Comparison of ENCODE assay signal across 26 cellular contexts in the genomic region with DNA sequence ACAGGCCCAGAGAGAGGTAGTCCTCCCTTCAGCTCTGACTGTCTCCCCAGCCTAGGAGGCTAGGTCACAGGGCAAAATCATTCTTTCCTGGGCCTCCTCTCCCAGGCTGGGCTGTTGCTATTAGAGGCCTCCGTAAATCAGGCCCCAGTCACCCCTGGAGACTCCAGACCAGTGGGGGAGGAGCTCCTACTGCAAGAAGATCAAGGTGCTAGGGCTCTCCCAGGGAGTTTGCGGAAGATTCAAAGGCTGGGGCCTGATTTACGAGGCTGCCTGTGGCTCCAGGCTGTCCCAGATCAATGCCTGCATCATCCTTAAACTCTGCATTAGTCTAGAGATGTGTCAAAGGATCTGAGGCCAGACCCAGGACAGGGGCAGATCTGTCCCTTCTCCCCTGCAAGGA.
"Had no signal": no experiment of that assay in that cellular context is flagged by ENCODE, and none has a peak within 500 bp of the region (broad histone marks: within the 10 kb centered on the region; RNA-seq: fewer than 3 reads in every experiment).

No MANE protein-coding gene starts in this region.

- H3K9me3 ChIP-seq: neutrophil, pancreas had no signal

- DNase-seq: activated B cell treated with CpG ODN at 0.5 μM for 24 hours; activated CD4-positive, alpha-beta T cell treated with anti-CD3 and anti-CD28 coated beads for 36 hours; activated CD4-positive, alpha-beta T cell treated with anti-CD3 and anti-CD28 coated beads, Interleukin-2, amount 50 U/mL, for 4 hours; activated CD8-positive, alpha-beta memory T cell treated with anti-CD3 and anti-CD28 coated beads for 24 hours; activated CD8-positive, alpha-beta memory T cell treated with anti-CD3 and anti-CD28 coated beads, Interleukin-2, amount 50 U/mL, for 4 hours; activated T-cell treated with anti-CD3 and anti-CD28 coated beads, Interleukin-2, amount 50 U/mL, for 24 hours; amniotic stem cell; cortex of kidney; erythroblast; foreskin keratinocyte; left lung; midbrain; natural killer cell; pancreas; right cardiac atrium; stimulated activated CD4-positive, alpha-beta T cell treated with anti-CD3 and anti-CD28 coated beads, Interleukin-2, amount 100 ng/mL, for 24 hours; stomach; T1000 had no signal

- H3K27ac ChIP-seq: foreskin keratinocyte, left lung, neutrophil, pancreas, skin epidermis, stomach, suprapubic skin, tibial nerve had no signal

- H3K4me3 Mint-ChIP-seq: activated B cell treated with CpG ODN at 0.5 μM for 24 hours; activated CD4-positive, alpha-beta T cell treated with anti-CD3 and anti-CD28 coated beads for 36 hours; activated naive CD8-positive, alpha-beta T cell; activated T-cell treated with anti-CD3 and anti-CD28 coated beads, Interleukin-2, amount 50 U/mL, for 24 hours; activated T-helper 17 cell treated with anti-CD3 and anti-CD28 coated beads, Interleukin-2, amount 50 U/mL, for 72 hours; natural killer cell; stimulated activated memory B cell treated with anti-CD40 and anti-IgM and Interleukin-4, amounts not matched to agents 10 μg/mL and 1 μg/mL and 100 μg/mL, for 72 hours had no signal

- H3K4me1 Mint-ChIP-seq: activated B cell treated with CpG ODN at 0.5 μM for 24 hours; activated CD4-positive, alpha-beta T cell treated with anti-CD3 and anti-CD28 coated beads for 36 hours; activated T-helper 17 cell treated with anti-CD3 and anti-CD28 coated beads, Interleukin-2, amount 50 U/mL, for 72 hours; natural killer cell; stimulated activated memory B cell treated with anti-CD40 and anti-IgM and Interleukin-4, amounts not matched to agents 10 μg/mL and 1 μg/mL and 100 μg/mL, for 72 hours had no signal

- H3K36me3 Mint-ChIP-seq: activated naive CD8-positive, alpha-beta T cell; natural killer cell; stimulated activated memory B cell treated with anti-CD40 and anti-IgM and Interleukin-4, amounts not matched to agents 10 μg/mL and 1 μg/mL and 100 μg/mL, for 72 hours had no signal

- H3K4me3 ChIP-seq: left lung, lung, pancreas, skin epidermis, stomach, suprapubic skin, tibial nerve had no signal

- H3K27me3 ChIP-seq: foreskin keratinocyte, left lung, pancreas, stomach, suprapubic skin, tibial nerve had no signal

- H3K36me3 ChIP-seq: left lung, neutrophil, pancreas, stomach, suprapubic skin, tibial nerve had no signal

- H3K9me3 Mint-ChIP-seq: activated T-cell treated with anti-CD3 and anti-CD28 coated beads, Interleukin-2, amount 50 U/mL, for 24 hours; activated T-helper 17 cell treated with anti-CD3 and anti-CD28 coated beads, Interleukin-2, amount 50 U/mL, for 72 hours; natural killer cell had no signal

- ATAC-seq: activated CD4-positive, alpha-beta T cell treated with anti-CD3 and anti-CD28 coated beads for 36 hours; activated T-helper 17 cell treated with anti-CD3 and anti-CD28 coated beads, Interleukin-2, amount 50 U/mL, for 72 hours; foreskin keratinocyte; left lung; natural killer cell; pancreas; right cardiac atrium; stimulated activated memory B cell treated with anti-CD40 and anti-IgM and Interleukin-4, amounts not matched to agents 10 μg/mL and 1 μg/mL and 100 μg/mL, for 72 hours had no signal

- H3K27ac Mint-ChIP-seq: activated B cell treated with CpG ODN at 0.5 μM for 24 hours; activated CD4-positive, alpha-beta T cell treated with anti-CD3 and anti-CD28 coated beads for 36 hours; activated naive CD8-positive, alpha-beta T cell; activated T-cell treated with anti-CD3 and anti-CD28 coated beads, Interleukin-2, amount 50 U/mL, for 24 hours; activated T-helper 17 cell treated with anti-CD3 and anti-CD28 coated beads, Interleukin-2, amount 50 U/mL, for 72 hours; natural killer cell; stimulated activated memory B cell treated with anti-CD40 and anti-IgM and Interleukin-4, amounts not matched to agents 10 μg/mL and 1 μg/mL and 100 μg/mL, for 72 hours had no signal

- H3K4me1 ChIP-seq: left lung, pancreas had no signal
